In the genomic region with DNA sequence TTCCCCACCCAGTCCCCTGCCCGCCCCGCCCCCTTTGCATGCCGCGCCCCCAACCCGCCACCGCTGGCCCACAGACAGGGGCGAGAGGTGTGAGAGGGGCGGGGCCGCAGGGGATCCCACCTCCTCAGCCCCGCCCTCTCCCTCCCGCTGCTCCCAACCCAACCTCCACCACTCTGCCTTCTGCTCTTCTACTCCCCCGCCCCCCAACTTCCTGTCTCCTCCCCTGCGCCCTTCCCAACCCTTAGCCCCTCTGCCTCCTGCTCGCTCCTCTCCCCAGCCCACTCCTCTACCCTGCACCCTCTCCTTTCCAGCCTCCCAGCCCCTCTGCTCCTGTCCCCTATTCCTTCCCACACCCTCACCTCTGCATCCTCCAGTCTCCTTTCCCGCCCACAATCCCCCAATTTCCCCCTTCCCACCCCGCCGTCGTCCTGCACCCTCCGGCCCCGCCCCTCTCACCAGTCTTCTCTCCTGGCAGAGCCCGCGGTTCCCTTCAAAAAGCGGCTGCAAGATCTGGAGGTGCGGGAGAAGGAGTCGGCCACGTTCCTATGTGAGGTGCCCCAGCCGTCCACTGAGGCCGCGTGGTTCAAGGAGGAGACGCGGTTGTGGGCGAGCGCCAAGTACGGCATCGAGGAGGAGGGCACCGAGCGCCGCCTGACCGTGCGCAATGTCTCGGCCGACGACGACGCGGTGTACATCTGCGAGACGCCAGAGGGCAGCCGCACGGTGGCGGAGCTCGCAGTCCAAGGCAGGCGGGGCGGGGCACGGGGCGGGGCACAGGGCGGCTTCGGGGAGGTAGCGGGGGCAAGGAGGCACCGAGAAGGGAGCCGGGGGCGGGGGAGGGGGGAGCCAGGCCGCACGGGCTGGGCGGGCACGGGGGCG, we compare ENCODE assay signal across 8 cellular contexts. TPM values are rescaled to one million over a fixed set of nuclear protein-coding genes. Genes with fewer than 3 reads are reported as not detected.
A peak's percentile ranks its signal among the peaks of the same experiment; 100 is the strongest.
DNase-seq lines count a peak whose midpoint lies in the region; ATAC-seq and TF ChIP-seq lines count a peak whose summit lies in the region.

No MANE protein-coding gene starts in this region.

- TF ChIP-seq CTCF in BE2C (IDR thresholded peaks at IDR 0.05; ENCODE audit: low read depth, low read length) = peak; percentile 44

- H3K36me3 Mint-ChIP-seq in activated CD4-positive, alpha-beta memory T cell treated with anti-CD3 and anti-CD28 coated beads for 36 hours = no peaks in the 10 kb centered on the region

- intact Hi-C loops in activated CD4-positive, alpha-beta memory T cell treated with anti-CD3 and anti-CD28 coated beads for 36 hours (cut with micrococcal nuclease) = loop anchor here (1.0 kb wide), 1 partner anchor 63 kb away; no protein-coding TSS in a partner anchor

- H3K4me1 ChIP-seq in BE2C = peaks cover 4% of the 10 kb centered on the region; the same call in 1 of the 2 replicates

- POLR2A ChIA-PET in activated CD4-positive, alpha-beta memory T cell treated with anti-CD3 and anti-CD28 coated beads for 36 hours (lab: Charles Lee) = no interaction called here

- peaks cover 2% of the 10 kb centered on the region for H3K4me1 Mint-ChIP-seq in activated CD4-positive, alpha-beta memory T cell treated with anti-CD3 and anti-CD28 coated beads for 36 hours (ENCODE audit: low read depth)

- H3K4me3 Mint-ChIP-seq in activated CD4-positive, alpha-beta memory T cell treated with anti-CD3 and anti-CD28 coated beads for 36 hours = peak overlapping the region; percentile 82

- H3K36me3 ChIP-seq in BE2C = no peaks in the 10 kb centered on the region

- H3K27me3 Mint-ChIP-seq in activated CD4-positive, alpha-beta memory T cell treated with anti-CD3 and anti-CD28 coated beads for 36 hours = no peaks in the 10 kb centered on the region

- no peaks in the 10 kb centered on the region for H3K9me3 ChIP-seq in BE2C

- H3K9me3 Mint-ChIP-seq in activated CD4-positive, alpha-beta memory T cell treated with anti-CD3 and anti-CD28 coated beads for 36 hours = no peaks in the 10 kb centered on the region

- CTCF ChIA-PET in activated CD4-positive, alpha-beta memory T cell treated with anti-CD3 and anti-CD28 coated beads for 36 hours (lab: Charles Lee) = interaction anchor here (0.7 to 1.9 kb wide), 11 partner anchors 8 to 302 kb away, joined by 3 to 6 read pairs (median 3); no protein-coding TSS in a partner anchor

- DNase-seq in BE2C = peak; percentile 92
- peak; percentile 75 for DNase-seq in NCI-H748 (lab: John Stamatoyannopoulos, UW; ENCODE audit: unreplicated experiment)
- peak; percentile 94 for DNase-seq in activated CD4-positive, alpha-beta memory T cell treated with anti-CD3 and anti-CD28 coated beads for 36 hours
- peak; percentile 85 for DNase-seq in effector CD8-positive, alpha-beta T cell (lab: John Stamatoyannopoulos, UW)
- DNase-seq in medulla oblongata (ENCODE audit: extremely low spot score) = peak; percentile 58
- peak; percentile 85 for DNase-seq in stimulated activated CD8-positive, alpha-beta memory T cell treated with anti-CD3 and anti-CD28 coated beads, Interleukin-12 subunit alpha, Interleukin-12 subunit beta, amount 100 ng/mL, for 1 hour (ENCODE audit: low read depth)

- no peaks in the 10 kb centered on the region for H3K27me3 ChIP-seq in BE2C

- peak overlapping the region; percentile 54 for H3K27ac Mint-ChIP-seq in activated CD4-positive, alpha-beta memory T cell treated with anti-CD3 and anti-CD28 coated beads for 36 hours

- ATAC-seq in GM19328 (IDR thresholded peaks at IDR 0.05; ENCODE audit: unreplicated experiment) (peak; percentile 95), HG03460 (IDR thresholded peaks at IDR 0.05; ENCODE audit: unreplicated experiment) (peak; percentile 89)

- H3K4me3 ChIP-seq in BE2C (ENCODE audit: low read depth, low read length) = peak overlapping the region; percentile 54

RNA-seq across cellular contexts. Expression of a gene that starts 5.4 kb away (rescaled TPM):
- 8.8 TPM for polyA plus RNA-seq in BE2C (2012; ENCODE audit: insufficient read depth, insufficient read length, low read depth)
- 10 to 100 TPM; 14.3 to 14.9 TPM for total RNA-seq in activated CD4-positive, alpha-beta memory T cell treated with anti-CD3 and anti-CD28 coated beads for 36 hours

RNA-seq across cellular contexts. Expression of a gene that starts 47.6 kb away (rescaled TPM):
- 18.2 TPM for polyA plus RNA-seq in BE2C (2012; ENCODE audit: insufficient read depth, insufficient read length, low read depth)
- total RNA-seq in activated CD4-positive, alpha-beta memory T cell treated with anti-CD3 and anti-CD28 coated beads for 36 hours = 1 to 10 TPM; 3.8 to 4.8 TPM

Comparison
In these comparisons a context has a peak if more than half of its experiments do, and no peak if none do; other contexts are left out.
1. Peak in every context shown above with its lines: DNase-seq, ATAC-seq and H3K4me3 ChIP-seq.